8 cellular contexts compared by ENCODE assay signal in the genomic region with DNA sequence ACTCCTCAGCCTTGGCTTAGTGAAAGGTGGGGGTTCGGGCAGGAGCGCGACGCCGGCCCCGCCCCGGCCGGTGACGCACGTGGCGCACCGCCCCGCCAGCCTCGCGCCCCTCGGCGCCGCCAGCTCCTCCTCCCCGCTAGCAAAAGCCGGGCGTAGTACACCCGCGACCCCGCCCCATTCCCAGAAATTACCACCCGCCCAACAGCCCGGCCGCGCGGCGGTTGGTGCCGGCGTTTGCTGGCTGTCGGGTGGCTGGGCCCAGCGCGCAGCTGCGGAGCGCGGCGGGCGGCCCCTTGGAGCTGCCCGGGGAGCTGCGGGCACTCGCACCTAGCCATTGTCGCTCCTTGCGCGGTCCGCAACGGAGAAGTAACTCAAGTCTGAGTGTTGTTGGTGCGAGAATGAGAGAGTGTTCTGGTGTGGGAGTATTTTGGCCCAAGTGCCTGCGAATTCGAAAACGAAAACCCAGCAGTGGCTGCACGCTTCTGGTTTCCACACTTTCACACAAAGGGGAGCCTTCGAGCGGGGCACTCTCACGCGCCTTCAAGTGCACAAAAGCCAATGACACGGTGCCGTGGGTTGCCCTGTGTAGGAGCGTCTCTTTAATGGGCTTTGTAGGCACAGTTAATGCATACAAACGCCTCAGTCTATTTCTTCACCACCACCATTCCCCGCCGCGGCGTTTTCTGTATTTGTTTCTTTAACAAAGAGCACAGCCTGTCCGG. TPM values are rescaled to one million over a fixed set of nuclear protein-coding genes. Genes with fewer than 3 reads are reported as not detected.
A peak's percentile ranks its signal among the peaks of the same experiment; 100 is the strongest.
DNase-seq lines count a peak whose midpoint lies in the region; ATAC-seq and TF ChIP-seq lines count a peak whose summit lies in the region.

No MANE protein-coding gene starts in this region.

- no peaks in the 10 kb centered on the region for H3K9me3 ChIP-seq in CD8-positive, alpha-beta memory T cell (ENCODE audit: low read length)

- POLR2A ChIA-PET in CD8-positive, alpha-beta memory T cell (lab: Charles Lee): interaction anchor here (0.6 to 2.6 kb wide), 7 partner anchors 12 to 150 kb away, joined by 3 to 25 read pairs (median 4); a partner anchor contains a TSS
- POLR2A ChIA-PET in activated CD8-positive, alpha-beta T cell treated with anti-CD3 and anti-CD28 coated beads for 36 hours (lab: Charles Lee): interaction anchor here (1.2 to 1.9 kb wide), 4 partner anchors 10 to 163 kb away, joined by 4 to 7 read pairs (median 5); a partner anchor contains a TSS

- H3K27ac Mint-ChIP-seq in CD8-positive, alpha-beta memory T cell: peak overlapping the region; percentile 84 to 98 (median 94)
- H3K27ac Mint-ChIP-seq in activated CD8-positive, alpha-beta T cell treated with anti-CD3 and anti-CD28 coated beads for 36 hours: peak overlapping the region; percentile 85

- H3K4me3 Mint-ChIP-seq in CD8-positive, alpha-beta memory T cell: peak overlapping the region; percentile 89 to 97 (median 92)
- H3K4me3 Mint-ChIP-seq in activated CD8-positive, alpha-beta T cell treated with anti-CD3 and anti-CD28 coated beads for 36 hours: peak overlapping the region; percentile 82

- TF ChIP-seq CTCF in HL-60 (IDR thresholded peaks at IDR 0.05; ENCODE audit: insufficient read depth, low read length): no peak
- no peak for TF ChIP-seq CTCF in activated CD8-positive, alpha-beta T cell treated with anti-CD3 and anti-CD28 coated beads for 36 hours (IDR thresholded peaks at IDR 0.05)

- H3K4me1 Mint-ChIP-seq in CD8-positive, alpha-beta memory T cell: peaks cover 21 to 28% (median 27%) of the 10 kb centered on the region in 3 donors
- H3K4me1 Mint-ChIP-seq in activated CD8-positive, alpha-beta T cell treated with anti-CD3 and anti-CD28 coated beads for 36 hours (ENCODE audit: low read depth): peaks cover 13% of the 10 kb centered on the region

- H3K4me3 ChIP-seq in CD8-positive, alpha-beta memory T cell (ENCODE audit: low read length): peak overlapping the region; percentile 96
- H3K4me3 ChIP-seq in HL-60 (replicated peaks; ENCODE audit: insufficient read depth, low read length): peak overlapping the region; percentile 72

- no peaks in the 10 kb centered on the region for H3K9me3 Mint-ChIP-seq in CD8-positive, alpha-beta memory T cell
- H3K9me3 Mint-ChIP-seq in activated CD8-positive, alpha-beta T cell treated with anti-CD3 and anti-CD28 coated beads for 36 hours: no peaks in the 10 kb centered on the region

- no peaks in the 10 kb centered on the region for H3K27me3 Mint-ChIP-seq in CD8-positive, alpha-beta memory T cell
- H3K27me3 Mint-ChIP-seq in activated CD8-positive, alpha-beta T cell treated with anti-CD3 and anti-CD28 coated beads for 36 hours: peaks cover 14% of the 10 kb centered on the region

- no peaks in the 10 kb centered on the region for H3K27me3 ChIP-seq in CD8-positive, alpha-beta memory T cell (ENCODE audit: insufficient read depth, low read length, poor library complexity, severe bottlenecking)
- no peaks in the 10 kb centered on the region for H3K27me3 ChIP-seq in HL-60 (ENCODE audit: insufficient read depth, poor library complexity, severe bottlenecking)

- DNase-seq in CD8-positive, alpha-beta memory T cell: peak; percentile 81 to 90 (median 89)
- DNase-seq in HL-60 (ENCODE audit: low read depth in 1 of 2, low spot score in 1 of 2) (peak; percentile 72 to 96), NCI-H82 treated with DMSO at 0.1 percent for 48 hours (lab: John Stamatoyannopoulos, UW; ENCODE audit: unreplicated experiment) (peak; percentile 68), ecto neural progenitor cell (ENCODE audit: low spot score) (peak; percentile 97), lung microvascular endothelial cell (ENCODE audit: low read depth in 2 of 2) (peak; percentile 96 to 97)
- DNase-seq in activated CD8-positive, alpha-beta T cell treated with anti-CD3 and anti-CD28 coated beads for 36 hours: peak; percentile 91
- DNase-seq in stimulated activated CD4-positive, alpha-beta T cell treated with anti-CD3 and anti-CD28 coated beads, TNF-alpha, amount 100 ng/mL, for 4 hours (ENCODE audit: low read depth in 3 of 3): peak; percentile 77 to 86 (median 85)

- no peaks in the 10 kb centered on the region for H3K36me3 ChIP-seq in CD8-positive, alpha-beta memory T cell (ENCODE audit: insufficient read depth, low read length)

- H3K36me3 Mint-ChIP-seq in CD8-positive, alpha-beta memory T cell: peaks cover 0 to 8% (median 0%) of the 10 kb centered on the region in 3 donors
- H3K36me3 Mint-ChIP-seq in activated CD8-positive, alpha-beta T cell treated with anti-CD3 and anti-CD28 coated beads for 36 hours (ENCODE audit: low read depth): no peaks in the 10 kb centered on the region

- CTCF ChIA-PET in CD8-positive, alpha-beta memory T cell (lab: Charles Lee): interaction anchor here (1.1 to 2.0 kb wide), 4 partner anchors 34 to 147 kb away, joined by 3 to 10 read pairs (median 4); no protein-coding TSS in a partner anchor
- CTCF ChIA-PET in activated CD8-positive, alpha-beta T cell treated with anti-CD3 and anti-CD28 coated beads for 36 hours (lab: Charles Lee): interaction anchor here (2.0 kb wide), 1 partner anchor 119 kb away, joined by 12 read pairs; no protein-coding TSS in a partner anchor

- peaks cover 10% of the 10 kb centered on the region for H3K4me1 ChIP-seq in CD8-positive, alpha-beta memory T cell (ENCODE audit: insufficient read depth, low read length)

- intact Hi-C loops in activated CD8-positive, alpha-beta T cell treated with anti-CD3 and anti-CD28 coated beads for 36 hours (cut with micrococcal nuclease): loop anchor here (5.0 kb wide), 2 partner anchors 96 to 124 kb away; a partner anchor contains a TSS

- H3K27ac ChIP-seq in CD8-positive, alpha-beta memory T cell (ENCODE audit: low read depth, low read length): peak overlapping the region; percentile 87
- peak overlapping the region; percentile 98 for H3K27ac ChIP-seq in HL-60 (replicated peaks)

- peak; percentile 68 for ATAC-seq in GM19467 (IDR thresholded peaks at IDR 0.05; ENCODE audit: unreplicated experiment)
- peak; percentile 81 for ATAC-seq in activated CD8-positive, alpha-beta T cell treated with anti-CD3 and anti-CD28 coated beads for 36 hours

RNA-seq across cellular contexts. Expression of a gene that starts 1.0 kb away (rescaled TPM):
- 10 to 100 TPM; 26.6 to 27.4 TPM for total RNA-seq in CD8-positive, alpha-beta memory T cell
- polyA plus RNA-seq in CD8-positive, alpha-beta memory T cell: 32.5 TPM
- 10 to 100 TPM; 20.1 to 20.4 TPM for total RNA-seq in activated CD8-positive, alpha-beta T cell treated with anti-CD3 and anti-CD28 coated beads for 36 hours
- total RNA-seq in lung microvascular endothelial cell: 33.3 and 45.0 TPM in 2 replicates

Comparison
In these comparisons a context has a peak if more than half of its experiments do, and no peak if none do; other contexts are left out.
1. Peak in every context shown above with its lines: DNase-seq, ATAC-seq, H3K4me3 ChIP-seq and H3K27ac ChIP-seq.